In genomic region chr1:207361910-207362309, GRCh38 we compare ENCODE assay signal across 19 cellular contexts.
"Had no signal": no experiment of that assay in that cellular context is flagged by ENCODE, and none has a peak within 500 bp of the region (broad histone marks: within the 10 kb centered on the region; RNA-seq: fewer than 3 reads in every experiment).

No MANE protein-coding gene starts in this region.

- H3K4me3 ChIP-seq: adrenal gland, cardiac muscle cell, mucosa of descending colon, neural progenitor cell, pancreas, spleen had no signal

- H3K9me3 ChIP-seq: adrenal gland, mucosa of descending colon, pancreas, spleen had no signal

- H3K27ac ChIP-seq: adrenal gland, cardiac muscle cell, epithelial cell of prostate, foreskin keratinocyte, neural progenitor cell, pancreas, spleen had no signal

- H3K36me3 ChIP-seq: cardiac muscle cell, neural progenitor cell, pancreas had no signal

- H3K4me2 ChIP-seq: neural progenitor cell had no signal

- DNase-seq: activated CD4-positive, alpha-beta T cell treated with anti-CD3 and anti-CD28 coated beads for 36 hours; activated CD4-positive, alpha-beta T cell treated with anti-CD3 and anti-CD28 coated beads, Interleukin-2, amount 50 U/mL, for 48 hours; activated gamma-delta T cell treated with Interleukin-2 at 50 U/mL for 16 hours; activated T-cell treated with anti-CD3 and anti-CD28 coated beads for 4 hours; adrenal gland; effector memory CD8-positive, alpha-beta T cell; foreskin keratinocyte; mucosa of descending colon; naive thymus-derived CD4-positive, alpha-beta T cell; pancreas; spleen; stimulated activated naive CD4-positive, alpha-beta T cell; T-helper 2 cell had no signal

- ATAC-seq: activated CD4-positive, alpha-beta T cell treated with anti-CD3 and anti-CD28 coated beads for 36 hours; activated naive CD4-positive, alpha-beta T cell treated with anti-CD3 and anti-CD28 coated beads, Interleukin-2, amount 50 U/mL, for 72 hours; effector memory CD8-positive, alpha-beta T cell; foreskin keratinocyte; mucosa of descending colon; naive thymus-derived CD4-positive, alpha-beta T cell; pancreas; WTC11 had no signal

- H3K9ac ChIP-seq: neural progenitor cell had no signal

- H3K4me1 ChIP-seq: adrenal gland, foreskin keratinocyte, neural progenitor cell, pancreas had no signal

- FAIRE-seq: keratinocyte, pancreas had no signal

- H3K27me3 ChIP-seq: adrenal gland, cardiac muscle cell, foreskin keratinocyte, neural progenitor cell, pancreas, spleen had no signal

- H2AFZ ChIP-seq: neural progenitor cell had no signal
